ENCODE assay signal across 8 cellular contexts in the genomic region with DNA sequence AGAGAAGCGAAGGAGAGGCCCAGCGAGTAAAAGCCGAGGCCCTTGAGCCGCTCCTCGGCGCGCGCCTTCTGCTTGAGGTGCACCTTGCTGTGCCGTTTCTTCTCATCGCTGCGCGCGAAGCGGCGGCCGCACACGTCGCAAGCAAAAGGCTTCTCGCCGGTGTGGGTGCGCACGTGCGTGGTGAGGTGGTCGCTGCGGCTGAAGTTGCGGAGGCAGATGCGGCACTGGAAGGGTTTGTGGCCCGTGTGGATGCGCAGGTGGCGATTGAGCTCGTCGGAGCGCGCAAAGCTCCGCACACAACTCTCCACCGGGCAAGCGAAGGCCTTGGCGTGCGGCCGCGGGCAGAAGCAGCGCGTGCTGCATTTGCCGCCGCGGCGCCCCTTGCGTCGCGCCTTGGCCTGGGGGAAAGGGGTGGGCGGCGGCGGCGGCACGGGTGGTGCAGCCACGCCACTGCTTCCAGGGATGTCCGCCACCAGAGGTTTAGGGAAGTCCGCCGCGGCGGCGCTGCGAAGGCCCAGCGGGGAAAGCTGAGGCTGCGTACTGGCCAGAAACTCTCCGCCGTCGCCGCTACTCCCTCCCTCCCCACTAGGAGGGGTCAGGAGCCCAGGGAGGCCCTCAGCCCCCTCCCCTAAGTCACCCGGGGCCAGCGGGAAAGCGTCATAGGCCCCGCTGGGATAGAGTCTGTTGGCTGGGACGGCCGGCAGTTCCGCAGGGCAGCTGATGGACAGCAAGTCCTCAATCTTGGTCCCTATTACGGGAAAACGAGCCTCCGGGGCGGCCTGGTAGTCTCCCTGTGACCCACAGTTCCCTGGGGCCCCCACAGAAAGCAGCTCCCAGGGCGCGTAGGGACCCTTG. TPM values are rescaled to one million over a fixed set of nuclear protein-coding genes. Genes with fewer than 3 reads are reported as not detected.
A peak's percentile ranks its signal among the peaks of the same experiment; 100 is the strongest.
DNase-seq lines count a peak whose midpoint lies in the region; ATAC-seq, FAIRE-seq and TF ChIP-seq lines count a peak whose summit lies in the region.

No MANE protein-coding gene starts in this region.

- WGBS in HepG2 (ENCODE audit: low lambda C conversion rate), result 54% methylated on average over 70 of the region's 82 CpGs

- no peak overlapping the region for H3K9ac ChIP-seq in HepG2 (ENCODE audit: insufficient read depth, low read depth, low read length)

- no peaks in the 10 kb centered on the region for H3K36me3 ChIP-seq in HepG2 (replicated peaks in 1 of 2; ENCODE audit: control insufficient read depth in 1 of 2, insufficient read depth in 2 of 2, low read length in 2 of 2)

- H3K27ac Mint-ChIP-seq in activated naive CD8-positive, alpha-beta T cell, result no peak overlapping the region
- H3K27ac Mint-ChIP-seq in HFFc6, result no peak overlapping the region

- no TSS peak for BruUV-seq in HepG2 (replicated peaks; lab: Mats Ljungman, UMichigan)

- peaks cover 2% of the 10 kb centered on the region; the same call in 1 of the 2 replicates for H4K20me1 ChIP-seq in HepG2 (ENCODE audit: insufficient read depth, low read length)

- no peak overlapping the region for H3K27ac ChIP-seq in HepG2 (ENCODE audit: extremely low read length, insufficient read depth, low read length)

- H3K9me3 Mint-ChIP-seq in activated naive CD8-positive, alpha-beta T cell (ENCODE audit: low read depth), result no peaks in the 10 kb centered on the region
- H3K9me3 Mint-ChIP-seq in HFFc6, result no peaks in the 10 kb centered on the region

- no peak for TF ChIP-seq RAD21 in HepG2 (CRISPR knock-in tag; IDR thresholded peaks at IDR 0.05)

- CTCF ChIA-PET in HepG2 (lab: Yijun Ruan, JAX; ENCODE audit: low intra/inter-chr PET ratio, low total read pairs), result no interaction called here

- ATAC-seq in GM18909 (IDR thresholded peaks at IDR 0.05; ENCODE audit: poor library complexity, unreplicated experiment) (peak; percentile 10), HepG2 (peak; percentile 38), HG03457 (IDR thresholded peaks at IDR 0.05; ENCODE audit: unreplicated experiment) (no peak), GM18861 (IDR thresholded peaks at IDR 0.05; ENCODE audit: unreplicated experiment) (no peak)

- peaks cover 23% of the 10 kb centered on the region for H3K27me3 Mint-ChIP-seq in activated naive CD8-positive, alpha-beta T cell
- H3K27me3 Mint-ChIP-seq in HFFc6 (ENCODE audit: insufficient read depth), result peaks cover 49% of the 10 kb centered on the region

- DNase-seq in AG20443 (ENCODE audit: low spot score), result peak; percentile 39
- DNase-seq in HepG2 (ENCODE audit: low spot score), result no peak
- DNase-seq in pons (ENCODE audit: low spot score), result no peak
- DNase-seq in HFFc6, result no peak

- no peak for TF ChIP-seq EP300 in HepG2 (IDR thresholded peaks at IDR 0.05; ENCODE audit: low read depth in 2 of 2, low read length in 2 of 2)
- no peak for TF ChIP-seq EP300 in HepG2 (CRISPR knock-in tag; IDR thresholded peaks at IDR 0.05; ENCODE audit: borderline replicate concordance)

- no peaks in the 10 kb centered on the region for H3K79me2 ChIP-seq in HepG2 (ENCODE audit: insufficient read depth, low read length)

- TF ChIP-seq CTCF in HepG2 (CRISPR knock-in tag; IDR thresholded peaks at IDR 0.05) (peak; percentile 34), HFFc6 (IDR thresholded peaks at IDR 0.05) (no peak)

- H3K27me3 ChIP-seq in HepG2 (ENCODE audit: control insufficient read depth in 1 of 2, insufficient read depth in 2 of 2, low read length in 2 of 2), result peaks cover 9 to 59% of the 10 kb centered on the region in 2 experiments; a peak in 4 of 5 replicates

- peaks cover 14% of the 10 kb centered on the region for H3K4me1 Mint-ChIP-seq in activated naive CD8-positive, alpha-beta T cell (ENCODE audit: low read depth)
- H3K4me1 Mint-ChIP-seq in HFFc6 (ENCODE audit: low read depth), result no peaks in the 10 kb centered on the region; the same call in 1 of the 2 replicates

- intact Hi-C loops in HepG2 (cut with micrococcal nuclease; ENCODE audit: unreplicated experiment), result loop anchor here (2.0 kb wide), 1 partner anchor 29 kb away; no protein-coding TSS in a partner anchor

- H3K4me3 ChIP-seq in HepG2 (replicated peaks in 1 of 3; ENCODE audit: insufficient read depth in 1 of 3, low read depth in 2 of 3, low read length in 3 of 3), result peak overlapping the region in 1 of 3 experiments; percentile 1; a peak in 1 of 6 replicates

- no peak overlapping the region; the same call in 1 of the 2 replicates for H3K4me2 ChIP-seq in HepG2 (ENCODE audit: low read depth, low read length)

- peaks cover 8% of the 10 kb centered on the region; the same call in 1 of the 2 replicates for H3K4me1 ChIP-seq in HepG2 (ENCODE audit: insufficient read depth, low read length)

- no peaks in the 10 kb centered on the region for H3K9me3 ChIP-seq in HepG2 (ENCODE audit: low read length)

- peak overlapping the region; percentile 78 for H3K4me3 Mint-ChIP-seq in activated naive CD8-positive, alpha-beta T cell
- H3K4me3 Mint-ChIP-seq in HFFc6, result no peak overlapping the region

- TF ChIP-seq POLR2A in HepG2 (IDR thresholded peaks at IDR 0.05; ENCODE audit: insufficient read depth in 1 of 2, low read depth in 2 of 2, low read length in 2 of 2), result no peak

- no peaks in the 10 kb centered on the region for H3K36me3 Mint-ChIP-seq in activated naive CD8-positive, alpha-beta T cell
- no peaks in the 10 kb centered on the region for H3K36me3 Mint-ChIP-seq in HFFc6 (ENCODE audit: low read depth)

- POLR2A ChIA-PET in HepG2 (lab: Yijun Ruan, JAX), result no interaction called here

- no peak for FAIRE-seq in HepG2 (lab: Jason Lieb, UNC)

- H2AFZ ChIP-seq in HepG2 (ENCODE audit: low read length), result no peak overlapping the region

- in situ Hi-C loops in HepG2 (cut with HindIII; ENCODE audit: extremely low pct_ligation_motif_present, low pct_unique_long_range_greater_than_20kb), result no loop called here

RNA-seq across cellular contexts. Expression of a gene that starts 1.7 kb away (rescaled TPM):
- not detected in 2 replicates for total RNA-seq in HepG2 (2016; rRNA removed; fragmentation: Illumina TruSeq; extraction: Trizol)
- not detected in 2 replicates for total RNA-seq in HepG2 (2016; cell fraction: cytosol; rRNA removed; fragmentation: Illumina TruSeq; extraction: Trizol; ENCODE audit: low read depth)
- total RNA-seq in HepG2 (2016; cell fraction: insoluble cytoplasmic fraction; rRNA removed; fragmentation: Illumina TruSeq; extraction: Trizol), result 0.06 TPM in 1 of 2 replicates, not detected in the other
- total RNA-seq in HepG2 (2016; cell fraction: membrane; rRNA removed; fragmentation: Illumina TruSeq; extraction: Trizol), result not detected in 2 replicates
- total RNA-seq in HepG2 (2016; cell fraction: nucleus; rRNA removed; fragmentation: Illumina TruSeq; extraction: Trizol), result not detected in 2 replicates
- not detected in 2 replicates for polyA plus RNA-seq in HepG2 (2011; rRNA removed)
- 0.03 TPM in 1 of 2 replicates, not detected in the other for polyA plus RNA-seq in HepG2 (2011; cell fraction: cytosol; rRNA removed)
- polyA plus RNA-seq in HepG2 (2011; cell fraction: nucleus; rRNA removed), result 0.07 TPM in 1 of 2 replicates, not detected in the other
- polyA plus RNA-seq in HepG2 (2012), result not detected in 2 replicates
- polyA plus RNA-seq in HepG2 (2016; cell fraction: cytosol; fragmentation: Illumina TruSeq; extraction: Trizol; ENCODE audit: low read depth), result not detected in 2 replicates
- not detected in 2 replicates for polyA plus RNA-seq in HepG2 (2016; cell fraction: insoluble cytoplasmic fraction; fragmentation: Illumina TruSeq; extraction: Trizol; ENCODE audit: low read depth)
- polyA plus RNA-seq in HepG2 (2016; cell fraction: membrane; fragmentation: Illumina TruSeq; extraction: Trizol; ENCODE audit: low read depth), result not detected in 2 replicates
- polyA plus RNA-seq in HepG2 (2016; cell fraction: nucleus; fragmentation: Illumina TruSeq; extraction: Trizol; ENCODE audit: insufficient read depth, low read depth), result not detected in 2 replicates
- not detected in 2 replicates for polyA minus RNA-seq in HepG2 (2011; rRNA and poly(A)+ RNA removed; ENCODE audit: low replicate concordance)
- not detected in 2 replicates for polyA minus RNA-seq in HepG2 (2011; cell fraction: cytosol; rRNA and poly(A)+ RNA removed)
- 0.25 TPM in 1 of 2 replicates, not detected in the other for polyA minus RNA-seq in HepG2 (2011; cell fraction: nucleus; rRNA and poly(A)+ RNA removed)
- total RNA-seq in HFFc6 (2021; fragmentation: NEBNext Ultra II Directional; extraction: Animal tissue kit (Norgen Biotek cat#: 25700)), result not detected

RNA-seq across cellular contexts. Expression of a gene that starts 7.4 kb away (rescaled TPM):
- total RNA-seq in HepG2 (2016; rRNA removed; fragmentation: Illumina TruSeq; extraction: Trizol), result 3.0 and 4.2 TPM in 2 replicates
- total RNA-seq in HepG2 (2016; cell fraction: cytosol; rRNA removed; fragmentation: Illumina TruSeq; extraction: Trizol; ENCODE audit: low read depth), result 1.2 TPM in 2 replicates
- total RNA-seq in HepG2 (2016; cell fraction: insoluble cytoplasmic fraction; rRNA removed; fragmentation: Illumina TruSeq; extraction: Trizol), result 2.7 and 3.8 TPM in 2 replicates
- total RNA-seq in HepG2 (2016; cell fraction: membrane; rRNA removed; fragmentation: Illumina TruSeq; extraction: Trizol), result 2.4 and 2.5 TPM in 2 replicates
- total RNA-seq in HepG2 (2016; cell fraction: nucleus; rRNA removed; fragmentation: Illumina TruSeq; extraction: Trizol), result 6.0 and 6.4 TPM in 2 replicates
- 10.3 and 11.1 TPM in 2 replicates for polyA plus RNA-seq in HepG2 (2011; rRNA removed)
- 5.7 and 7.4 TPM in 2 replicates for polyA plus RNA-seq in HepG2 (2011; cell fraction: cytosol; rRNA removed)
- 32.6 and 44.1 TPM in 2 replicates for polyA plus RNA-seq in HepG2 (2011; cell fraction: nucleus; rRNA removed)
- 8.1 and 9.8 TPM in 2 replicates for polyA plus RNA-seq in HepG2 (2012)
- polyA plus RNA-seq in HepG2 (2016; cell fraction: cytosol; fragmentation: Illumina TruSeq; extraction: Trizol; ENCODE audit: low read depth), result 1.0 and 1.1 TPM in 2 replicates
- 3.1 and 4.1 TPM in 2 replicates for polyA plus RNA-seq in HepG2 (2016; cell fraction: insoluble cytoplasmic fraction; fragmentation: Illumina TruSeq; extraction: Trizol; ENCODE audit: low read depth)
- polyA plus RNA-seq in HepG2 (2016; cell fraction: membrane; fragmentation: Illumina TruSeq; extraction: Trizol; ENCODE audit: low read depth), result 1.6 and 2.0 TPM in 2 replicates
- polyA plus RNA-seq in HepG2 (2016; cell fraction: nucleus; fragmentation: Illumina TruSeq; extraction: Trizol; ENCODE audit: insufficient read depth, low read depth), result 20.4 and 21.9 TPM in 2 replicates
- polyA minus RNA-seq in HepG2 (2011; rRNA and poly(A)+ RNA removed; ENCODE audit: low replicate concordance), result 12.4 and 15.2 TPM in 2 replicates
- 5.4 and 6.2 TPM in 2 replicates for polyA minus RNA-seq in HepG2 (2011; cell fraction: cytosol; rRNA and poly(A)+ RNA removed)
- polyA minus RNA-seq in HepG2 (2011; cell fraction: nucleus; rRNA and poly(A)+ RNA removed), result 14.7 and 16.5 TPM in 2 replicates
- total RNA-seq in HFFc6 (2021; fragmentation: NEBNext Ultra II Directional; extraction: Animal tissue kit (Norgen Biotek cat#: 25700)), result 1 to 10 TPM in 4 of 6 experiments, under 1 TPM in 2; 0.80 to 1.7 (median 1.4) TPM

RNA-seq across cellular contexts. Expression of a gene that starts 57.6 kb away (rescaled TPM):
- total RNA-seq in HepG2 (2016; rRNA removed; fragmentation: Illumina TruSeq; extraction: Trizol), result 517 and 689 TPM in 2 replicates
- 83.8 and 91.7 TPM in 2 replicates for total RNA-seq in HepG2 (2016; cell fraction: cytosol; rRNA removed; fragmentation: Illumina TruSeq; extraction: Trizol; ENCODE audit: low read depth)
- 525 and 715 TPM in 2 replicates for total RNA-seq in HepG2 (2016; cell fraction: insoluble cytoplasmic fraction; rRNA removed; fragmentation: Illumina TruSeq; extraction: Trizol)
- total RNA-seq in HepG2 (2016; cell fraction: membrane; rRNA removed; fragmentation: Illumina TruSeq; extraction: Trizol), result 114 and 115 TPM in 2 replicates
- total RNA-seq in HepG2 (2016; cell fraction: nucleus; rRNA removed; fragmentation: Illumina TruSeq; extraction: Trizol), result 196 and 212 TPM in 2 replicates
- polyA plus RNA-seq in HepG2 (2011; rRNA removed), result 326 and 347 TPM in 2 replicates
- 421 and 439 TPM in 2 replicates for polyA plus RNA-seq in HepG2 (2011; cell fraction: cytosol; rRNA removed)
- polyA plus RNA-seq in HepG2 (2011; cell fraction: nucleus; rRNA removed), result 113 and 132 TPM in 2 replicates
- polyA plus RNA-seq in HepG2 (2012), result 497 and 591 TPM in 2 replicates
- polyA plus RNA-seq in HepG2 (2016; cell fraction: cytosol; fragmentation: Illumina TruSeq; extraction: Trizol; ENCODE audit: low read depth), result 60.5 and 62.9 TPM in 2 replicates
- 605 and 611 TPM in 2 replicates for polyA plus RNA-seq in HepG2 (2016; cell fraction: insoluble cytoplasmic fraction; fragmentation: Illumina TruSeq; extraction: Trizol; ENCODE audit: low read depth)
- 71.6 and 78.2 TPM in 2 replicates for polyA plus RNA-seq in HepG2 (2016; cell fraction: membrane; fragmentation: Illumina TruSeq; extraction: Trizol; ENCODE audit: low read depth)
- 207 and 227 TPM in 2 replicates for polyA plus RNA-seq in HepG2 (2016; cell fraction: nucleus; fragmentation: Illumina TruSeq; extraction: Trizol; ENCODE audit: insufficient read depth, low read depth)
- 594 and 852 TPM in 2 replicates for polyA minus RNA-seq in HepG2 (2011; rRNA and poly(A)+ RNA removed; ENCODE audit: low replicate concordance)
- polyA minus RNA-seq in HepG2 (2011; cell fraction: cytosol; rRNA and poly(A)+ RNA removed), result 197 and 217 TPM in 2 replicates
- 138 and 184 TPM in 2 replicates for polyA minus RNA-seq in HepG2 (2011; cell fraction: nucleus; rRNA and poly(A)+ RNA removed)
- 100 to 1,000 TPM; 350 to 492 (median 406) TPM for total RNA-seq in HFFc6 (2021; fragmentation: NEBNext Ultra II Directional; extraction: Animal tissue kit (Norgen Biotek cat#: 25700))

RNA-seq across cellular contexts. Expression of a gene that starts 58.6 kb away (rescaled TPM):
- total RNA-seq in HepG2 (2016; rRNA removed; fragmentation: Illumina TruSeq; extraction: Trizol), result 30.0 and 37.2 TPM in 2 replicates
- 141 and 145 TPM in 2 replicates for total RNA-seq in HepG2 (2016; cell fraction: cytosol; rRNA removed; fragmentation: Illumina TruSeq; extraction: Trizol; ENCODE audit: low read depth)
- 25.4 and 37.6 TPM in 2 replicates for total RNA-seq in HepG2 (2016; cell fraction: insoluble cytoplasmic fraction; rRNA removed; fragmentation: Illumina TruSeq; extraction: Trizol)
- total RNA-seq in HepG2 (2016; cell fraction: membrane; rRNA removed; fragmentation: Illumina TruSeq; extraction: Trizol), result 112 and 121 TPM in 2 replicates
- total RNA-seq in HepG2 (2016; cell fraction: nucleus; rRNA removed; fragmentation: Illumina TruSeq; extraction: Trizol), result 16.8 TPM in 2 replicates
- polyA plus RNA-seq in HepG2 (2011; rRNA removed), result 11.6 and 12.1 TPM in 2 replicates
- polyA plus RNA-seq in HepG2 (2011; cell fraction: cytosol; rRNA removed), result 10.0 and 15.9 TPM in 2 replicates
- 4.1 and 7.0 TPM in 2 replicates for polyA plus RNA-seq in HepG2 (2011; cell fraction: nucleus; rRNA removed)
- polyA plus RNA-seq in HepG2 (2012), result 5.7 and 8.8 TPM in 2 replicates
- polyA plus RNA-seq in HepG2 (2016; cell fraction: cytosol; fragmentation: Illumina TruSeq; extraction: Trizol; ENCODE audit: low read depth), result 152 and 157 TPM in 2 replicates
- polyA plus RNA-seq in HepG2 (2016; cell fraction: insoluble cytoplasmic fraction; fragmentation: Illumina TruSeq; extraction: Trizol; ENCODE audit: low read depth), result 23.1 and 23.9 TPM in 2 replicates
- polyA plus RNA-seq in HepG2 (2016; cell fraction: membrane; fragmentation: Illumina TruSeq; extraction: Trizol; ENCODE audit: low read depth), result 103 and 106 TPM in 2 replicates
- 23.7 and 26.7 TPM in 2 replicates for polyA plus RNA-seq in HepG2 (2016; cell fraction: nucleus; fragmentation: Illumina TruSeq; extraction: Trizol; ENCODE audit: insufficient read depth, low read depth)
- 19.5 and 55.8 TPM in 2 replicates for polyA minus RNA-seq in HepG2 (2011; rRNA and poly(A)+ RNA removed; ENCODE audit: low replicate concordance)
- polyA minus RNA-seq in HepG2 (2011; cell fraction: cytosol; rRNA and poly(A)+ RNA removed), result 2.7 and 5.5 TPM in 2 replicates
- 2.2 and 3.3 TPM in 2 replicates for polyA minus RNA-seq in HepG2 (2011; cell fraction: nucleus; rRNA and poly(A)+ RNA removed)
- total RNA-seq in HFFc6 (2021; fragmentation: NEBNext Ultra II Directional; extraction: Animal tissue kit (Norgen Biotek cat#: 25700)), result 10 to 100 TPM; 27.5 to 38.7 (median 31.7) TPM

Comparison
In these comparisons a context has a peak if more than half of its experiments do, and no peak if none do; other contexts are left out.
1. ATAC-seq: peak in GM18909 (single experiment) and HepG2 (single experiment); none in HG03457 (single experiment) and GM18861 (single experiment).